ENCODE assay signal across 1 cellular context in genomic region chr11:58652726-58653280, GRCh38.
TF ChIP-seq lines count a peak whose summit lies in the region.

No MANE protein-coding gene starts in this region.

TF ChIP-seq in H1, 55 proteins besides CTCF, POLR2A, EP300 and RAD21:
- no peak for TF ChIP-seq PHF8 (conservative IDR thresholded peaks at IDR 0.05; ENCODE audit: low read depth, low read length)
- TF ChIP-seq NANOG (IDR thresholded peaks at IDR 0.05; ENCODE audit: insufficient read depth, low read depth, low read length, poor library complexity, severe bottlenecking): peak; percentile 60
TF ChIP-seq in H1: peak in this region for 1.
